35 cellular contexts compared by ENCODE assay signal in genomic region chr5:90494043-90494442, GRCh38. TPM values are rescaled to one million over a fixed set of nuclear protein-coding genes. Genes with fewer than 3 reads are reported as not detected.
A peak's percentile ranks its signal among the peaks of the same experiment; 100 is the strongest.
DNase-seq lines count a peak whose midpoint lies in the region; ATAC-seq, FAIRE-seq and TF ChIP-seq lines count a peak whose summit lies in the region.
"Had no signal": no experiment of that assay in that cellular context is flagged by ENCODE, and none has a peak within 500 bp of the region (broad histone marks: within the 10 kb centered on the region; RNA-seq: fewer than 3 reads in every experiment).

No MANE protein-coding gene starts in this region.

- no peak overlapping the region for H3K9ac ChIP-seq in K562 (ENCODE audit: insufficient read depth in 1 of 2, low read depth in 2 of 2, low read length in 2 of 2)
- H3K9ac ChIP-seq: BLaER1; BLaER1 treated with 17β-estradiol and CSF1 and Interleukin-3, amounts not matched to agents 10 nM and 100 nM had no signal

- in situ Hi-C loops in K562 (cut with MboI): no loop called here

- TF ChIP-seq RAD21 in K562 (CRISPR knock-in tag; conservative IDR thresholded peaks at IDR 0.05 in 1 of 2, IDR thresholded peaks at IDR 0.05 in 1 of 2): no peak

- no peaks in the 10 kb centered on the region for H3K4me1 Mint-ChIP-seq in GM23338
- H3K4me1 Mint-ChIP-seq: B cell; CD14-positive monocyte; CD4-positive, alpha-beta memory T cell; CD4-positive, CD25-positive, alpha-beta regulatory T cell; CD8-positive, alpha-beta memory T cell had no signal

- no peak overlapping the region for H3K4me3 ChIP-seq in GM23338
- no peak overlapping the region for H3K4me3 ChIP-seq in HEK293 (ENCODE audit: low read depth, low read length)
- H3K4me3 ChIP-seq in K562: no peak overlapping the region
- H3K4me3 ChIP-seq: A549; BLaER1; BLaER1 treated with 17β-estradiol and CSF1 and Interleukin-3, amounts not matched to agents 10 nM and 100 nM had no signal

- no peak overlapping the region for H3K4me3 Mint-ChIP-seq in GM23338
- H3K4me3 Mint-ChIP-seq: B cell; CD14-positive monocyte; CD4-positive, alpha-beta memory T cell; CD4-positive, alpha-beta T cell; CD4-positive, CD25-positive, alpha-beta regulatory T cell; CD8-positive, alpha-beta memory T cell; CD8-positive, alpha-beta T cell had no signal

- H3K9me3 ChIP-seq in HEK293 (ENCODE audit: control insufficient read depth, insufficient read depth, low read depth, low read length) (no peaks in the 10 kb centered on the region), K562 (replicated peaks; ENCODE audit: control insufficient read depth, insufficient read depth, low read depth, low read length) (no peaks in the 10 kb centered on the region)
- H3K9me3 ChIP-seq: A549, BE2C, Caco-2 had no signal

- CTCF ChIA-PET in HEK293 (lab: Yijun Ruan, JAX): no interaction called here
- CTCF ChIA-PET in K562 (lab: Yijun Ruan, JAX; ENCODE audit: low intra/inter-chr PET ratio): no interaction called here

- no peak for DNase-seq in GM12891 (ENCODE audit: insufficient read length, low spot score)
- DNase-seq in GM23338 (ENCODE audit: low spot score): no peak
- no peak for DNase-seq in K562 (ENCODE audit: extremely low read depth in 1 of 4, low spot score in 3 of 4)
- DNase-seq in NCI-H526 (lab: John Stamatoyannopoulos, UW): no peak
- no peak for DNase-seq in ureter (ENCODE audit: low spot score)
- DNase-seq in DMS53 (lab: John Stamatoyannopoulos, UW): no peak
- DNase-seq: 8988T; ACHN; AML-193; BE2C; C1 segment of cervical spinal cord; Caco-2; Calu3; CD4-positive, alpha-beta memory T cell; CD4-positive, alpha-beta T cell; CD4-positive, CD25-positive, alpha-beta regulatory T cell; CD8-positive, alpha-beta memory T cell; CD8-positive, alpha-beta T cell; COR-L47; DMS 273 treated with DMSO at 0.1 percent for 48 hours; DMS153; DMS79; DMS79 treated with DMSO at 0.1 percent for 48 hours; DND-41; EL had no signal

- no peaks in the 10 kb centered on the region for H3K27me3 Mint-ChIP-seq in GM23338 (ENCODE audit: insufficient read depth, low read depth, poor library complexity)
- H3K27me3 Mint-ChIP-seq: B cell; CD4-positive, alpha-beta memory T cell; CD4-positive, alpha-beta T cell; CD4-positive, CD25-positive, alpha-beta regulatory T cell; CD8-positive, alpha-beta memory T cell had no signal

- BruUV-seq in K562 (replicated peaks; lab: Mats Ljungman, UMichigan): no TSS peak

- H3K9me2 ChIP-seq in GM23338 (ENCODE audit: insufficient read depth): no peaks in the 10 kb centered on the region

- TF ChIP-seq POLR2A in GM12891 (IDR thresholded peaks at IDR 0.05; ENCODE audit: low read depth, low read length) (no peak), K562 (conservative IDR thresholded peaks at IDR 0.05) (no peak)

- H2AFZ ChIP-seq in GM23338 (no peak overlapping the region), K562 (ENCODE audit: low read depth, low read length) (no peak overlapping the region)

- intact Hi-C loops in K562 (cut with micrococcal nuclease): no loop called here

- POLR2A ChIA-PET in HEK293 (lab: Yijun Ruan, JAX): no interaction called here
- POLR2A ChIA-PET in K562 (lab: Yijun Ruan, JAX): no interaction called here

- ATAC-seq in GM23338 (no peak), K562 (no peak), GM19324 (IDR thresholded peaks at IDR 0.05; ENCODE audit: low FRiP score, unreplicated experiment) (no peak)
- ATAC-seq: A549; CD8-positive, alpha-beta T cell had no signal

- H3K4me2 ChIP-seq in GM23338 (no peak overlapping the region), K562 (ENCODE audit: insufficient read depth, low read length) (no peak overlapping the region)
- H3K4me2 ChIP-seq: A549; BLaER1; BLaER1 treated with 17β-estradiol and CSF1 and Interleukin-3, amounts not matched to agents 10 nM and 100 nM had no signal

- TF ChIP-seq CTCF in GM23338 (conservative IDR thresholded peaks at IDR 0.05; ENCODE audit: low read depth in 2 of 2): no peak
- no peak for TF ChIP-seq CTCF in HEK293 (tag by site-specific recombination; IDR thresholded peaks at IDR 0.05)
- no peak for TF ChIP-seq CTCF in K562 (IDR thresholded peaks at IDR 0.05 in 2 of 3, conservative IDR thresholded peaks at IDR 0.05 in 1 of 3; ENCODE audit: insufficient read depth in 2 of 3, low read depth in 1 of 3, low read length in 3 of 3)

- H3K4me1 ChIP-seq in GM23338 (ENCODE audit: insufficient read depth) (no peaks in the 10 kb centered on the region), HEK293 (ENCODE audit: control insufficient read depth, insufficient read depth, low read length) (no peaks in the 10 kb centered on the region), K562 (replicated peaks in 1 of 2; ENCODE audit: control insufficient read depth in 2 of 2, insufficient read depth in 2 of 2, low read length in 2 of 2) (no peaks in the 10 kb centered on the region)
- H3K4me1 ChIP-seq: A549, BE2C, BLaER1, Caco-2 had no signal

- H3F3A ChIP-seq in GM23338 (replicated peaks; ENCODE audit: low read depth): peaks cover 15% of the 10 kb centered on the region; the same call in 1 of the 2 replicates

- peaks cover 87% of the 10 kb centered on the region for H3K36me3 Mint-ChIP-seq in GM23338 (ENCODE audit: low read depth)
- H3K36me3 Mint-ChIP-seq: CD14-positive monocyte had no signal

- FAIRE-seq in GM12891 (lab: Jason Lieb, UNC) (peak; percentile 77), K562 (lab: Jason Lieb, UNC) (no peak)
- FAIRE-seq: A549, D721Med had no signal

- H3K27ac ChIP-seq in GM23338 (ENCODE audit: low read depth) (no peak overlapping the region), HEK293 (ENCODE audit: extremely low read depth, low read depth, low read length) (no peak overlapping the region), K562 (ENCODE audit: extremely low read depth, low read depth, low read length) (no peak overlapping the region)
- H3K27ac ChIP-seq: 22Rv1; A549; BLaER1; BLaER1 treated with 17β-estradiol and CSF1 and Interleukin-3, amounts not matched to agents 10 nM and 100 nM; C4-2B had no signal

- no peak for TF ChIP-seq EP300 in K562 (IDR thresholded peaks at IDR 0.05; ENCODE audit: low read length)

- H3K9me1 ChIP-seq in K562 (ENCODE audit: control insufficient read depth, insufficient read depth, low read length): no peaks in the 10 kb centered on the region

- no peaks in the 10 kb centered on the region; the same call in 1 of the 2 replicates for H3K79me2 ChIP-seq in GM23338 (replicated peaks; ENCODE audit: insufficient read depth)
- no peaks in the 10 kb centered on the region for H3K79me2 ChIP-seq in K562 (ENCODE audit: control insufficient read depth, insufficient read depth, low read length)

- no peaks in the 10 kb centered on the region; the same call in 2 of the 3 replicates for H3K9me3 Mint-ChIP-seq in GM23338
- H3K9me3 Mint-ChIP-seq: CD4-positive, alpha-beta memory T cell; CD8-positive, alpha-beta T cell had no signal

- no peaks in the 10 kb centered on the region for H3K27me3 ChIP-seq in GM23338 (ENCODE audit: insufficient read depth)
- H3K27me3 ChIP-seq in K562 (ENCODE audit: control insufficient read depth in 2 of 2, insufficient read depth in 2 of 2, low read length in 2 of 2): no peaks in the 10 kb centered on the region
- H3K27me3 ChIP-seq: BE2C; BLaER1; BLaER1 treated with 17β-estradiol and CSF1 and Interleukin-3, amounts not matched to agents 10 nM and 100 nM had no signal

- H3K36me3 ChIP-seq in GM23338 (ENCODE audit: insufficient read depth): peaks cover 42% of the 10 kb centered on the region
- H3K36me3 ChIP-seq in HEK293 (ENCODE audit: control insufficient read depth in 2 of 2, insufficient read depth in 1 of 2, low read length in 2 of 2): peaks cover 0 to 4% of the 10 kb centered on the region in 2 experiments; a peak in 1 of 3 replicates
- H3K36me3 ChIP-seq in K562 (ENCODE audit: control insufficient read depth, insufficient read depth, low read length): peaks cover 63% of the 10 kb centered on the region; the same call in 2 of the 3 replicates
- H3K36me3 ChIP-seq: BE2C had no signal

- no peak overlapping the region for H3K27ac Mint-ChIP-seq in GM23338
- H3K27ac Mint-ChIP-seq: B cell; CD14-positive monocyte; CD4-positive, alpha-beta memory T cell; CD4-positive, alpha-beta T cell; CD8-positive, alpha-beta memory T cell; CD8-positive, alpha-beta T cell had no signal

- H4K20me1 ChIP-seq in GM23338 (replicated peaks; ENCODE audit: insufficient read depth): 0 out of 2 replicates have a peak, but pooled peaks cover 11% of the 10 kb centered on the region
- no peaks in the 10 kb centered on the region for H4K20me1 ChIP-seq in K562 (replicated peaks; ENCODE audit: control insufficient read depth, insufficient read depth, low read length)
- H4K20me1 ChIP-seq: BLaER1; BLaER1 treated with 17β-estradiol and CSF1 and Interleukin-3, amounts not matched to agents 10 nM and 100 nM had no signal

RNA-seq across cellular contexts. Expression of gene POLR3G, which starts 19.4 kb away (rescaled TPM):
- 11.8 TPM for polyA plus RNA-seq in GM12891 (2012; ENCODE audit: low read depth, missing spikeins)
- total RNA-seq in GM23338 (2014; rRNA removed; shearing (Covaris generic)): 130 and 147 TPM in 2 replicates
- polyA plus RNA-seq in GM23338 (2016; fragmentation: Nextera tagmentation; extraction: Ambion mirVana) (376 and 377 TPM in 2 replicates), K562 (2011; rRNA removed) (33.6 and 54.9 TPM in 2 replicates), K562 (2014; fragmentation: Illumina TruSeq; extraction: Trizol) (69.1 and 78.9 TPM in 2 replicates), K562 (2014; fragmentation: Nextera tagmentation; extraction: Ambion mirVana) (100 to 1,000 TPM in 1 of 2 experiments, 10 to 100 TPM in 1; 95.1 to 111 TPM), K562 (2014; rRNA removed) (58.0 and 84.6 TPM in 2 replicates)
- total RNA-seq in K562 (2011; cell fraction: chromatin; rRNA removed; ENCODE audit: low replicate concordance): 8.8 and 27.0 TPM in 2 replicates
- 3.8 and 4.7 TPM in 2 replicates for total RNA-seq in K562 (2011; cell fraction: nucleolus; rRNA removed)
- total RNA-seq in K562 (2011; cell fraction: nucleoplasm; rRNA removed): 7.6 and 19.2 TPM in 2 replicates
- total RNA-seq in K562 (2014; rRNA removed) (37.2 and 39.6 TPM in 2 replicates), K562 (2014; rRNA removed; fragmentation: Illumina TruSeq; extraction: Trizol) (59.0 and 63.8 TPM in 2 replicates), K562 (2015; rRNA removed; fragmentation: Illumina TruSeq; extraction: Trizol) (37.2 and 44.5 TPM in 2 replicates), K562 (2021) (39.0 and 47.4 TPM in 2 replicates), ureter (2.1 TPM)
- polyA plus RNA-seq in K562 (2011; cell fraction: cytosol; rRNA removed): 57.9 and 76.8 TPM in 2 replicates
- polyA plus RNA-seq in K562 (2011; cell fraction: nucleus; rRNA removed): 10.7 and 12.5 TPM in 2 replicates
- 6.6 and 31.1 TPM in 2 replicates for polyA plus RNA-seq in K562 (2012)
- polyA minus RNA-seq in K562 (2011; rRNA and poly(A)+ RNA removed): 30.9 and 34.2 TPM in 2 replicates
- polyA minus RNA-seq in K562 (2011; cell fraction: cytosol; rRNA and poly(A)+ RNA removed): 17.3 and 21.6 TPM in 2 replicates
- 5.5 and 9.3 TPM in 2 replicates for polyA minus RNA-seq in K562 (2011; cell fraction: nucleus; rRNA and poly(A)+ RNA removed)

RNA-seq across cellular contexts. Expression of gene MBLAC2, which starts 19.5 kb away (rescaled TPM):
- polyA plus RNA-seq in GM12891 (2012; ENCODE audit: low read depth, missing spikeins): 2.8 TPM
- total RNA-seq in GM23338 (2014; rRNA removed; shearing (Covaris generic)): 8.1 and 10.0 TPM in 2 replicates
- 4.1 and 4.3 TPM in 2 replicates for polyA plus RNA-seq in GM23338 (2016; fragmentation: Nextera tagmentation; extraction: Ambion mirVana)
- total RNA-seq in K562 (2011; cell fraction: chromatin; rRNA removed; ENCODE audit: low replicate concordance): 11.3 and 19.1 TPM in 2 replicates
- total RNA-seq in K562 (2011; cell fraction: nucleolus; rRNA removed): 13.7 and 15.3 TPM in 2 replicates
- total RNA-seq in K562 (2011; cell fraction: nucleoplasm; rRNA removed): 17.3 and 30.1 TPM in 2 replicates
- 7.6 and 8.2 TPM in 2 replicates for total RNA-seq in K562 (2014; rRNA removed)
- 10.2 and 10.5 TPM in 2 replicates for total RNA-seq in K562 (2014; rRNA removed; fragmentation: Illumina TruSeq; extraction: Trizol)
- 9.2 and 10.7 TPM in 2 replicates for total RNA-seq in K562 (2015; rRNA removed; fragmentation: Illumina TruSeq; extraction: Trizol)
- total RNA-seq in K562 (2021): 10.3 and 10.6 TPM in 2 replicates
- 13.1 and 13.2 TPM in 2 replicates for polyA plus RNA-seq in K562 (2011; rRNA removed)
- polyA plus RNA-seq in K562 (2011; cell fraction: cytosol; rRNA removed): 9.3 and 11.1 TPM in 2 replicates
- polyA plus RNA-seq in K562 (2011; cell fraction: nucleus; rRNA removed): 17.6 and 17.7 TPM in 2 replicates
- 6.9 and 7.2 TPM in 2 replicates for polyA plus RNA-seq in K562 (2012)
- 9.0 and 10.3 TPM in 2 replicates for polyA plus RNA-seq in K562 (2014; fragmentation: Illumina TruSeq; extraction: Trizol)
- polyA plus RNA-seq in K562 (2014; fragmentation: Nextera tagmentation; extraction: Ambion mirVana): 1 to 10 TPM; 2.4 to 3.2 TPM
- polyA plus RNA-seq in K562 (2014; rRNA removed): 10.4 and 12.4 TPM in 2 replicates
- polyA minus RNA-seq in K562 (2011; rRNA and poly(A)+ RNA removed): 13.5 and 15.1 TPM in 2 replicates
- polyA minus RNA-seq in K562 (2011; cell fraction: cytosol; rRNA and poly(A)+ RNA removed): 7.3 and 10.0 TPM in 2 replicates
- 28.5 and 39.2 TPM in 2 replicates for polyA minus RNA-seq in K562 (2011; cell fraction: nucleus; rRNA and poly(A)+ RNA removed)
- 7.8 TPM for total RNA-seq in ureter

RNA-seq across cellular contexts. Expression of gene LYSMD3, which starts 35.3 kb away (rescaled TPM):
- polyA plus RNA-seq in GM12891 (2012; ENCODE audit: low read depth, missing spikeins): 5.5 TPM
- total RNA-seq in GM23338 (2014; rRNA removed; shearing (Covaris generic)): 19.1 and 19.6 TPM in 2 replicates
- polyA plus RNA-seq in GM23338 (2016; fragmentation: Nextera tagmentation; extraction: Ambion mirVana) (8.6 and 10.7 TPM in 2 replicates), K562 (2011; rRNA removed) (35.1 and 42.3 TPM in 2 replicates), K562 (2014; fragmentation: Illumina TruSeq; extraction: Trizol) (21.2 and 25.0 TPM in 2 replicates), K562 (2014; fragmentation: Nextera tagmentation; extraction: Ambion mirVana) (10 to 100 TPM in 1 of 2 experiments, 1 to 10 TPM in 1; 9.5 to 19.2 TPM), K562 (2014; rRNA removed) (16.5 and 17.6 TPM in 2 replicates)
- 8.0 and 49.3 TPM in 2 replicates for total RNA-seq in K562 (2011; cell fraction: chromatin; rRNA removed; ENCODE audit: low replicate concordance)
- 4.8 and 6.4 TPM in 2 replicates for total RNA-seq in K562 (2011; cell fraction: nucleolus; rRNA removed)
- 15.0 and 31.4 TPM in 2 replicates for total RNA-seq in K562 (2011; cell fraction: nucleoplasm; rRNA removed)
- total RNA-seq in K562 (2014; rRNA removed) (11.7 TPM in 2 replicates), K562 (2014; rRNA removed; fragmentation: Illumina TruSeq; extraction: Trizol) (23.3 and 30.3 TPM in 2 replicates), K562 (2015; rRNA removed; fragmentation: Illumina TruSeq; extraction: Trizol) (17.5 and 20.7 TPM in 2 replicates), K562 (2021) (21.1 and 21.9 TPM in 2 replicates), ureter (15.1 TPM)
- polyA plus RNA-seq in K562 (2011; cell fraction: cytosol; rRNA removed): 4.8 and 14.0 TPM in 2 replicates
- polyA plus RNA-seq in K562 (2011; cell fraction: nucleus; rRNA removed): 8.2 and 12.3 TPM in 2 replicates
- polyA plus RNA-seq in K562 (2012): 15.0 and 18.3 TPM in 2 replicates
- 61.9 and 70.0 TPM in 2 replicates for polyA minus RNA-seq in K562 (2011; rRNA and poly(A)+ RNA removed)
- 16.2 and 17.2 TPM in 2 replicates for polyA minus RNA-seq in K562 (2011; cell fraction: cytosol; rRNA and poly(A)+ RNA removed)
- 10.4 and 21.7 TPM in 2 replicates for polyA minus RNA-seq in K562 (2011; cell fraction: nucleus; rRNA and poly(A)+ RNA removed)
